Comparison of ENCODE assay signal across 8 cellular contexts in the genomic region with DNA sequence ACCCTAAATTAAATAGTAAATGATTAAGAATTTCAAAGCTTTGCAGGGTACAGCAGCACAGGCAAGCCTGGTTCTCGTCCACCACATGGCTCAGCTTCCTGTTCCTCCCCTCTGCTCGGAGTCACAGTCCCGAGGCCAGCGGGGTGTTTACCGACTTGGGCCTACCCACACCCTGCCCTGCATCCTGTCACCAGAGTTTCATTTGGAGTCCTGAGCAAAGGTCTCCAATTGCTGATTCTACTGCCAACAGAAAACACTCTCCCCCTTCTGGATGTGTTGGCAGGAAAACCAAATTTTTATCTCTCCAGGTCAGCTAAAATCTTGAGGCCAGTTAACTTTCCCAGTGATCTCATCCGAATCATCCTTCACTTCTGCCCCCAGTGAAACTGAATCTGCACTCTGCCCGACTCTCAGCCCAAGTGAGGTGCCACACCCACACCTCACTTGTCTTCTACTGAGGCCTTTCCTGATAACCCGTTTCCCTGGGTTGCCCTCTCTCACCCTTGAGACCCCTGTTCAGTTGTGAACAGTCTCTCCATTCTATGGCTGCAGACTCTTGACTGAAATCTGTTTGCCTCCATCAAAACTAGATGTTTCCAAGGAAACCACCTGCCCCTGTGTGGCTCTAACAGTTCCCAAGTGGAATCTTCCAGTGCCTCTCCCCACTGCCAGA.
DNase-seq lines count a peak whose midpoint lies in the region; ATAC-seq and TF ChIP-seq lines count a peak whose summit lies in the region.

No MANE protein-coding gene starts in this region.

- H3K36me3 ChIP-seq in Panc1 (ENCODE audit: control insufficient read depth, insufficient read depth, low read length), result no peaks in the 10 kb centered on the region
- no peaks in the 10 kb centered on the region for H3K36me3 ChIP-seq in hepatocyte (replicated peaks; ENCODE audit: insufficient read depth, low read depth)

- H3K36me3 Mint-ChIP-seq in activated naive CD4-positive, alpha-beta T cell treated with anti-CD3 and anti-CD28 coated beads, Interleukin-2, amount 50 U/mL, for 24 hours, result peaks cover 19% of the 10 kb centered on the region

- in situ Hi-C loops in Panc1 (cut with HindIII; ENCODE audit: low pct_unique_long_range_greater_than_20kb, low sequenced_read_pairs) (no loop called here), G401 (cut with HindIII; ENCODE audit: low sequenced_read_pairs) (no loop called here)

- peak overlapping the region; percentile 58; the same call in 1 of the 2 replicates for H3K27ac ChIP-seq in Panc1 (ENCODE audit: low read length)
- H3K27ac ChIP-seq in hepatocyte, result peak overlapping the region; percentile 89

- H3K4me1 ChIP-seq in Panc1 (ENCODE audit: control insufficient read depth, insufficient read depth, low read length), result peaks cover 17% of the 10 kb centered on the region
- H3K4me1 ChIP-seq in hepatocyte (ENCODE audit: insufficient read depth), result peaks cover 26% of the 10 kb centered on the region

- POLR2A ChIA-PET in Panc1 (lab: Charles Lee), result interaction anchor here (0.6 kb wide), 1 partner anchor 19 kb away, joined by 6 read pairs; no protein-coding TSS in a partner anchor

- H3K9me3 Mint-ChIP-seq in activated naive CD4-positive, alpha-beta T cell treated with anti-CD3 and anti-CD28 coated beads, Interleukin-2, amount 50 U/mL, for 24 hours, result peaks cover 9% of the 10 kb centered on the region

- no peak overlapping the region for H3K4me2 ChIP-seq in hepatocyte

- H3K9me2 ChIP-seq in hepatocyte (replicated peaks; ENCODE audit: insufficient read depth), result no peaks in the 10 kb centered on the region

- H3K4me3 ChIP-seq in Panc1 (ENCODE audit: low read depth in 2 of 2, low read length in 2 of 2), result no peak overlapping the region
- H3K4me3 ChIP-seq in hepatocyte, result no peak overlapping the region

- CTCF ChIA-PET in Panc1 (lab: Charles Lee), result no interaction called here

- peaks cover 67% of the 10 kb centered on the region for H3K4me1 Mint-ChIP-seq in activated naive CD4-positive, alpha-beta T cell treated with anti-CD3 and anti-CD28 coated beads, Interleukin-2, amount 50 U/mL, for 24 hours

- no peak for DNase-seq in Panc1 (ENCODE audit: low read depth, low spot score)
- DNase-seq in hepatocyte (ENCODE audit: low spot score), result peak; percentile 73
- DNase-seq in stimulated activated CD8-positive, alpha-beta memory T cell treated with anti-CD3 and anti-CD28 coated beads, Interleukin-15, amount 100 ng/mL, for 4 hours (ENCODE audit: low read depth in 2 of 2), result peak; percentile 34 to 45
- DNase-seq in NCI-H2029 treated with DMSO at 0.1 percent for 48 hours (lab: John Stamatoyannopoulos, UW), result no peak
- DNase-seq in G401 (ENCODE audit: low spot score), result no peak

- peak overlapping the region; percentile 54 for H2AFZ ChIP-seq in hepatocyte

- intact Hi-C loops in Panc1 (cut with micrococcal nuclease; ENCODE audit: unreplicated experiment), result no loop called here

- no peaks in the 10 kb centered on the region for H3K27me3 Mint-ChIP-seq in activated naive CD4-positive, alpha-beta T cell treated with anti-CD3 and anti-CD28 coated beads, Interleukin-2, amount 50 U/mL, for 24 hours

- H3K9me3 ChIP-seq in Panc1 (ENCODE audit: control insufficient read depth, insufficient read depth, low read depth, low read length), result no peaks in the 10 kb centered on the region
- no peaks in the 10 kb centered on the region for H3K9me3 ChIP-seq in hepatocyte (ENCODE audit: low read depth)

- H3K27me3 ChIP-seq in Panc1 (ENCODE audit: control insufficient read depth, insufficient read depth, low read length), result no peaks in the 10 kb centered on the region
- H3K27me3 ChIP-seq in hepatocyte, result no peaks in the 10 kb centered on the region

- peak; percentile 65 for ATAC-seq in GM18517 (IDR thresholded peaks at IDR 0.05; ENCODE audit: unreplicated experiment)
- peak; percentile 75 for ATAC-seq in HG02938 (IDR thresholded peaks at IDR 0.05; ENCODE audit: unreplicated experiment)
- peak; percentile 45; the same call in 1 of the 2 replicates for ATAC-seq in Panc1

- no peaks in the 10 kb centered on the region for H4K20me1 ChIP-seq in hepatocyte (ENCODE audit: insufficient read depth, poor library complexity, severe bottlenecking)

- no peaks in the 10 kb centered on the region for H3K79me2 ChIP-seq in hepatocyte

- TF ChIP-seq CTCF in Panc1 (IDR thresholded peaks at IDR 0.05) (no peak), hepatocyte (IDR thresholded peaks at IDR 0.05; ENCODE audit: poor library complexity) (no peak)

- peak overlapping the region; percentile 97 for H3K27ac Mint-ChIP-seq in activated naive CD4-positive, alpha-beta T cell treated with anti-CD3 and anti-CD28 coated beads, Interleukin-2, amount 50 U/mL, for 24 hours

- BruUV-seq in Panc1 (replicated peaks; lab: Mats Ljungman, UMichigan), result no TSS peak

- 52% methylated on average over 8 of the region's 8 CpGs for WGBS in hepatocyte (ENCODE audit: low lambda C conversion rate, missing lambda C conversion rate)

- peak overlapping the region; percentile 70 for H3K4me3 Mint-ChIP-seq in activated naive CD4-positive, alpha-beta T cell treated with anti-CD3 and anti-CD28 coated beads, Interleukin-2, amount 50 U/mL, for 24 hours

Comparison
In these comparisons a context has a peak if more than half of its experiments do, and no peak if none do; other contexts are left out.
1. DNase-seq: peak in hepatocyte (single experiment) and stimulated activated CD8-positive, alpha-beta memory T cell treated with anti-CD3 and anti-CD28 coated beads, Interleukin-15, amount 100 ng/mL, for 4 hours (2 of 2); none in Panc1 (single experiment), NCI-H2029 treated with DMSO at 0.1 percent for 48 hours (single experiment) and G401 (single experiment).
2. Peak in every context shown above with its lines, with median percentiles within 50 percentile points of each other: ATAC-seq.